ENCODE assay signal across 9 cellular contexts in genomic region chr4:56531149-56531770, GRCh38. TPM values are rescaled to one million over a fixed set of nuclear protein-coding genes. Genes with fewer than 3 reads are reported as not detected.
DNase-seq lines count a peak whose midpoint lies in the region; ATAC-seq and TF ChIP-seq lines count a peak whose summit lies in the region.
"Had no signal": no experiment of that assay in that cellular context is flagged by ENCODE, and none has a peak within 500 bp of the region (broad histone marks: within the 10 kb centered on the region; RNA-seq: fewer than 3 reads in every experiment).

No MANE protein-coding gene starts in this region.

- no peaks in the 10 kb centered on the region for H3K27me3 ChIP-seq in HCT116 (ENCODE audit: insufficient read depth, low read length)
- H3K27me3 ChIP-seq in ascending aorta = no peaks in the 10 kb centered on the region
- no peaks in the 10 kb centered on the region for H3K27me3 ChIP-seq in testis
- no peaks in the 10 kb centered on the region for H3K27me3 ChIP-seq in MG63

- 24 to 25% methylated on average over 11 of the region's 11 CpGs for WGBS in testis, 2 donors

- H3K36me3 ChIP-seq in HCT116 (ENCODE audit: control insufficient read depth in 1 of 2, insufficient read depth in 2 of 2, low read length in 2 of 2) (no peaks in the 10 kb centered on the region), ascending aorta (no peaks in the 10 kb centered on the region), testis (ENCODE audit: low read depth, missing control alignments) (no peaks in the 10 kb centered on the region), MG63 (no peaks in the 10 kb centered on the region)

- intact Hi-C loops in HCT116 (cut with micrococcal nuclease) (no loop called here), ascending aorta (cut with DNase I) (loop anchor here (2.0 to 5.0 kb wide), 3 partner anchors 144 to 679 kb away; partner anchors contain the start of genes AASDH, EXOC1 and REST), testis (cut with DNase I; ENCODE audit: low total_unique reads) (no loop called here)

- POLR2A ChIA-PET in HCT116 (lab: Charles Lee) = interaction anchor here (1.0 kb wide), 1 partner anchor 13 kb away, joined by 3 read pairs; no protein-coding TSS in a partner anchor

- H3K27ac ChIP-seq in HCT116 (ENCODE audit: low read depth, low read length) = no peak overlapping the region
- no peak overlapping the region for H3K27ac ChIP-seq in ascending aorta
- no peak overlapping the region for H3K27ac ChIP-seq in testis

- H3K9ac ChIP-seq in HCT116 (ENCODE audit: low read length) = no peak overlapping the region

- H3K4me2 ChIP-seq in HCT116 (ENCODE audit: low read length) = peak overlapping the region; percentile 85

- DNase-seq in HCT116 (ENCODE audit: low read depth, low spot score) (no peak), ascending aorta (ENCODE audit: low spot score in 2 of 2) (no peak), iris pigment epithelial cell (ENCODE audit: low read depth) (peak; percentile 2), testis (no peak), NCI-H446 treated with DMSO at 0.1 percent for 48 hours (lab: John Stamatoyannopoulos, UW) (no peak), MG63 (no peak)
- DNase-seq: kidney, NCI-H1436 had no signal

- peaks cover 0 to 11% of the 10 kb centered on the region in 2 experiments; a peak in 3 of 4 replicates for H3K4me1 ChIP-seq in HCT116 (ENCODE audit: control insufficient read depth in 1 of 2, insufficient read depth in 2 of 2, low read length in 2 of 2)
- H3K4me1 ChIP-seq in ascending aorta = peaks cover 0 to 7% of the 10 kb centered on the region in 2 donors
- H3K4me1 ChIP-seq in testis = peaks cover 9% of the 10 kb centered on the region

- no TSS peak for BruUV-seq in HCT116 (replicated peaks; lab: Mats Ljungman, UMichigan)

- no peak overlapping the region for H2AFZ ChIP-seq in HCT116 (ENCODE audit: low read depth, low read length, poor library complexity, severe bottlenecking)

- no peak overlapping the region; a peak in 1 of 4 replicates for H3K4me3 ChIP-seq in HCT116 (replicated peaks in 1 of 2; ENCODE audit: low read depth in 1 of 2, low read length in 2 of 2)
- H3K4me3 ChIP-seq in ascending aorta = peak overlapping the region; percentile 55 to 63
- peak overlapping the region; percentile 68 to 75 for H3K4me3 ChIP-seq in testis
- H3K4me3 ChIP-seq in MG63 = no peak overlapping the region; the same call in 1 of the 2 replicates

- H3K9me2 ChIP-seq in HCT116 (ENCODE audit: insufficient read depth) = no peaks in the 10 kb centered on the region

- ATAC-seq in HCT116 (no peak), GM19395 (IDR thresholded peaks at IDR 0.05; ENCODE audit: unreplicated experiment) (no peak)

- TF ChIP-seq POLR2A in HCT116 (IDR thresholded peaks at IDR 0.05; ENCODE audit: borderline replicate concordance, extremely low read depth, insufficient read depth, insufficient read length) (no peak), testis (IDR thresholded peaks at IDR 0.05) (no peak)

- no peaks in the 10 kb centered on the region for H3K79me2 ChIP-seq in HCT116 (ENCODE audit: insufficient read depth, low read length)

- CTCF ChIA-PET in HCT116 (lab: Charles Lee) = interaction anchor here (1.1 kb wide), 1 partner anchor 14 kb away, joined by 3 read pairs; no protein-coding TSS in a partner anchor

- no peak for TF ChIP-seq RAD21 in HCT116 (IDR thresholded peaks at IDR 0.05; ENCODE audit: low read depth)

- RAD21 ChIA-PET in HCT116 (lab: Charles Lee; ENCODE audit: low non-redundant PET in 1 of 2, low total read pairs in 2 of 2, uncharacterized antibody in 2 of 2, unreplicated experiment in 2 of 2) = no interaction called here

- no peaks in the 10 kb centered on the region for H4K20me1 ChIP-seq in HCT116 (ENCODE audit: insufficient read depth)

- H3K9me3 ChIP-seq in HCT116 (ENCODE audit: control insufficient read depth in 1 of 2, insufficient read depth in 1 of 2, low read depth in 1 of 2, low read length in 2 of 2) = no peaks in the 10 kb centered on the region
- no peaks in the 10 kb centered on the region for H3K9me3 ChIP-seq in ascending aorta
- H3K9me3 ChIP-seq in testis = no peaks in the 10 kb centered on the region
- H3K9me3 ChIP-seq in MG63 = no peaks in the 10 kb centered on the region

- TF ChIP-seq CTCF in HCT116 (IDR thresholded peaks at IDR 0.05 in 2 of 3, conservative IDR thresholded peaks at IDR 0.05 in 1 of 3; ENCODE audit: borderline replicate concordance in 1 of 3, insufficient read depth in 1 of 3, low read depth in 2 of 3, low read length in 2 of 3) (no peak), ascending aorta (IDR thresholded peaks at IDR 0.05) (no peak), testis (IDR thresholded peaks at IDR 0.05) (no peak)

TF ChIP-seq in HCT116, 20 proteins besides CTCF, POLR2A, EP300 and RAD21 (continues in another document):
- TF ChIP-seq MAX (IDR thresholded peaks at IDR 0.05) (no peak), TCF7L2 (IDR thresholded peaks at IDR 0.05; ENCODE audit: borderline replicate concordance, extremely low read depth, insufficient read depth, insufficient read length) (no peak), ZFX (IDR thresholded peaks at IDR 0.05) (no peak), POLR2AphosphoS5 (IDR thresholded peaks at IDR 0.05; ENCODE audit: low read depth, low read length) (no peak), FOSL1 (IDR thresholded peaks at IDR 0.05; ENCODE audit: low read depth) (no peak), CEBPB (IDR thresholded peaks at IDR 0.05; ENCODE audit: low read depth) (no peak), REST (IDR thresholded peaks at IDR 0.05; ENCODE audit: low read depth) (no peak), YY1 (IDR thresholded peaks at IDR 0.05; ENCODE audit: extremely low read depth, insufficient replicate concordance, low read depth, low read length) (no peak), ELF1 (IDR thresholded peaks at IDR 0.05; ENCODE audit: borderline replicate concordance, low read depth) (no peak), ZBTB33 (IDR thresholded peaks at IDR 0.05; ENCODE audit: extremely low read depth, insufficient replicate concordance, low read length) (no peak), EZH2 (IDR thresholded peaks at IDR 0.05) (no peak), CBX3 (IDR thresholded peaks at IDR 0.05; ENCODE audit: low read depth) (no peak), SRF (IDR thresholded peaks at IDR 0.05; ENCODE audit: low read depth) (no peak), SP1 (IDR thresholded peaks at IDR 0.05; ENCODE audit: low read depth) (no peak), JUND (IDR thresholded peaks at IDR 0.05) (no peak), ZNF274 (IDR thresholded peaks at IDR 0.05; ENCODE audit: low read depth, low read length) (no peak), EGR1 (IDR thresholded peaks at IDR 0.05; ENCODE audit: low read depth) (no peak), SIN3A (IDR thresholded peaks at IDR 0.05; ENCODE audit: low read depth) (no peak)
- TF ChIP-seq, protein P1, sequence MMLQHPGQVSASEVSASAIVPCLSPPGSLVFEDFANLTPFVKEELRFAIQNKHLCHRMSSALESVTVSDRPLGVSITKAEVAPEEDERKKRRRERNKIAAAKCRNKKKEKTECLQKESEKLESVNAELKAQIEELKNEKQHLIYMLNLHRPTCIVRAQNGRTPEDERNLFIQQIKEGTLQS (IDR thresholded peaks at IDR 0.05) = no peak

RNA-seq across cellular contexts. Expression of gene ARL9, which starts 25.7 kb away (rescaled TPM):
- total RNA-seq in HCT116 (2021; ENCODE audit: unreplicated experiment) (not detected), ascending aorta (not detected), testis (1 to 10 TPM; 1.3 to 4.7 TPM)
- 0.11 TPM in 1 of 2 replicates, not detected in the other for polyA plus RNA-seq in HCT116 (2012)
- polyA plus RNA-seq in testis (ENCODE audit: insufficient read depth, low read depth, low replicate concordance) = 5.9 TPM
- 0.26 TPM in 1 of 2 replicates, not detected in the other for total RNA-seq in MG63 (2014; rRNA removed; shearing (Covaris generic); ENCODE audit: low replicate concordance)

Comparison
In these comparisons a context has a peak if more than half of its experiments do, and no peak if none do; other contexts are left out.
1. H3K4me3 ChIP-seq: peak in ascending aorta (2 of 2) and testis (2 of 2); none in HCT116 (0 of 2) and MG63 (single experiment).